Comparison of ENCODE assay signal across 24 cellular contexts in genomic region chr1:231705860-231706553, GRCh38.
"Had no signal": no experiment of that assay in that cellular context is flagged by ENCODE, and none has a peak within 500 bp of the region (broad histone marks: within the 10 kb centered on the region; RNA-seq: fewer than 3 reads in every experiment).

No MANE protein-coding gene starts in this region.

- H3K9me3 Mint-ChIP-seq: activated B cell treated with CpG ODN at 0.5 μM for 24 hours; activated CD4-positive, alpha-beta T cell treated with anti-CD3 and anti-CD28 coated beads, Interleukin-2, amount 10 ng/mL, durations not matched to agents 24 days and 14 days; activated T-cell treated with anti-CD3 and anti-CD28 coated beads, Interleukin-2, amount 50 U/mL, for 72 hours; effector memory CD8-positive, alpha-beta T cell; immature natural killer cell had no signal

- H3K9me3 ChIP-seq: breast epithelium, lower lobe of right lung, suprapubic skin had no signal

- H3K4me1 Mint-ChIP-seq: immature natural killer cell had no signal

- H3K4me1 ChIP-seq: breast epithelium, parathyroid adenoma, suprapubic skin had no signal

- DNase-seq: activated B cell treated with CpG ODN at 0.5 μM for 24 hours; activated CD4-positive, alpha-beta T cell treated with anti-CD3 and anti-CD28 coated beads, Interleukin-2, amount 10 ng/mL, durations not matched to agents 24 days and 14 days; activated CD8-positive, alpha-beta memory T cell treated with anti-CD3 and anti-CD28 coated beads, Interleukin-2, amount 50 U/mL, for 4 hours; activated CD8-positive, alpha-beta T cell treated with anti-CD3 and anti-CD28 coated beads, Interleukin-2, amount 10 ng/mL, durations not matched to agents 7 days and 5 days; activated gamma-delta T cell treated with Interleukin-2 at 50 U/mL for 16 hours; activated T-cell treated with anti-CD3 and anti-CD28 coated beads, Interleukin-2, amount 50 U/mL, for 72 hours; dermis blood vessel endothelial cell; effector memory CD8-positive, alpha-beta T cell; head of caudate nucleus; immature natural killer cell; lower lobe of right lung; stimulated activated CD4-positive, alpha-beta T cell treated with anti-CD3 and anti-CD28 coated beads, Interleukin-15, amount 100 ng/mL, for 24 hours; stimulated activated CD4-positive, alpha-beta T cell treated with anti-CD3 and anti-CD28 coated beads, Interleukin-4, amount 100 ng/mL, for 24 hours; stimulated activated CD8-positive, alpha-beta memory T cell treated with anti-CD3 and anti-CD28 coated beads, Interleukin-4, amount 100 ng/mL, for 48 hours; stimulated activated naive CD8-positive, alpha-beta T cell treated with anti-CD3 and anti-CD28 coated beads, Interleukin-15, Interleukin-2, amounts not matched to agents 100 U/mL and 50 U/mL, for 24 hours; T-helper 1 cell; trophoblast cell had no signal

- H3K4me3 Mint-ChIP-seq: activated B cell treated with CpG ODN at 0.5 μM for 24 hours; activated CD4-positive, alpha-beta T cell treated with anti-CD3 and anti-CD28 coated beads, Interleukin-2, amount 10 ng/mL, durations not matched to agents 24 days and 14 days; activated CD8-positive, alpha-beta T cell treated with anti-CD3 and anti-CD28 coated beads, Interleukin-2, amount 10 ng/mL, durations not matched to agents 7 days and 5 days; activated naive CD8-positive, alpha-beta T cell; activated T-cell treated with anti-CD3 and anti-CD28 coated beads, Interleukin-2, amount 50 U/mL, for 72 hours; effector memory CD8-positive, alpha-beta T cell; immature natural killer cell; mesothelial cell of epicardium had no signal

- H3K27ac Mint-ChIP-seq: activated B cell treated with CpG ODN at 0.5 μM for 24 hours; activated CD4-positive, alpha-beta T cell treated with anti-CD3 and anti-CD28 coated beads, Interleukin-2, amount 10 ng/mL, durations not matched to agents 24 days and 14 days; activated CD8-positive, alpha-beta T cell treated with anti-CD3 and anti-CD28 coated beads, Interleukin-2, amount 10 ng/mL, durations not matched to agents 7 days and 5 days; activated naive CD8-positive, alpha-beta T cell; activated T-cell treated with anti-CD3 and anti-CD28 coated beads, Interleukin-2, amount 50 U/mL, for 72 hours; effector memory CD8-positive, alpha-beta T cell; immature natural killer cell; mesothelial cell of epicardium had no signal

- H3K27me3 Mint-ChIP-seq: activated CD4-positive, alpha-beta T cell treated with anti-CD3 and anti-CD28 coated beads, Interleukin-2, amount 10 ng/mL, durations not matched to agents 24 days and 14 days; activated naive CD8-positive, alpha-beta T cell; effector memory CD8-positive, alpha-beta T cell had no signal

- ATAC-seq: activated CD8-positive, alpha-beta T cell treated with anti-CD3 and anti-CD28 coated beads, Interleukin-2, amount 10 ng/mL, durations not matched to agents 7 days and 5 days; activated T-cell treated with anti-CD3 and anti-CD28 coated beads, Interleukin-2, amount 50 U/mL, for 72 hours; effector memory CD8-positive, alpha-beta T cell; lower lobe of right lung; SK-N-SH treated with all-trans-retinoic acid at 6 μM for 48 hours; stimulated activated naive CD8-positive, alpha-beta T cell treated with anti-CD3 and anti-CD28 coated beads, Interleukin-15, Interleukin-2, amounts not matched to agents 100 U/mL and 50 U/mL, for 24 hours had no signal

- H3K4me3 ChIP-seq: breast epithelium, lower lobe of right lung, skin epidermis, suprapubic skin had no signal

- H3K36me3 ChIP-seq: breast epithelium, lower lobe of right lung had no signal

- H3K27me3 ChIP-seq: breast epithelium, suprapubic skin had no signal

- H3K27ac ChIP-seq: breast epithelium, lower lobe of right lung, parathyroid adenoma, skin epidermis, suprapubic skin had no signal
